Comparison of ENCODE assay signal across 14 cellular contexts in genomic region chr18:35422227-35422626, GRCh38.
"Had no signal": no experiment of that assay in that cellular context is flagged by ENCODE, and none has a peak within 500 bp of the region (broad histone marks: within the 10 kb centered on the region; RNA-seq: fewer than 3 reads in every experiment).

No MANE protein-coding gene starts in this region.

- ATAC-seq: naive thymus-derived CD4-positive, alpha-beta T cell had no signal

- H3K27ac Mint-ChIP-seq: naive thymus-derived CD4-positive, alpha-beta T cell had no signal

- DNase-seq: cortex of kidney; dorsolateral prefrontal cortex; effector CD8-positive, alpha-beta T cell; foreskin melanocyte; head of caudate nucleus; kidney; left cardiac atrium; mesendoderm; naive thymus-derived CD4-positive, alpha-beta T cell; posterior cingulate gyrus; sigmoid colon; stimulated activated CD4-positive, alpha-beta T cell treated with anti-CD3 and anti-CD28 coated beads, Interleukin-2, amount 100 ng/mL, for 24 hours; stimulated activated CD4-positive, alpha-beta T cell treated with anti-CD3 and anti-CD28 coated beads, Interleukin-4, amount 100 ng/mL, for 4 hours; stimulated activated naive CD4-positive, alpha-beta T cell treated with Interleukin-2 at 50 U/mL for 16 hours had no signal

- H3K4me3 Mint-ChIP-seq: naive thymus-derived CD4-positive, alpha-beta T cell had no signal

- H3K4me1 Mint-ChIP-seq: naive thymus-derived CD4-positive, alpha-beta T cell had no signal
